Comparison of ENCODE assay signal across 26 cellular contexts in the genomic region with DNA sequence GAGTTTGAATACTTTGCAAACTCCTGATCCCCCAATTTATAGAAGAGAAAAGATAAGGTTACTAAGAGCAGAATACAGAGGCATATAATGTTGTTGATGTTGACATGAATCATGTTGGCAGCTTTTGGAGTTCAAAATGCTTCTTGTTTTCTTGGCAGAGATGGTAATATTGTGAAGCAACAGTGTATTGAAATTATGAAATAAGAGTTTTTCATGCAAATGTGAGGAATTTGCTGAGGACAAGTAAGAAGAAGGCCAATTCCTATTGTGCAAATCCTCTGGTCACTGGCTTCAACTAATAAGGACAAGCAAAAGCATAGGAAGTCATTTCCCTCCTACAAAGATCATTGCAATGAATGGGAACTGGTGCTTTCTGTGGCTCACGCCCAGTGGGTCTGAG.
DNase-seq lines count a peak whose midpoint lies in the region; ATAC-seq and TF ChIP-seq lines count a peak whose summit lies in the region.
"Had no signal": no experiment of that assay in that cellular context is flagged by ENCODE, and none has a peak within 500 bp of the region (broad histone marks: within the 10 kb centered on the region; RNA-seq: fewer than 3 reads in every experiment).

No MANE protein-coding gene starts in this region.

- no peaks in the 10 kb centered on the region for H3K36me3 ChIP-seq in left lung
- H3K36me3 ChIP-seq: HAP-1, upper lobe of right lung had no signal

- H3K27ac ChIP-seq in left lung (no peak overlapping the region), coronary artery (peak overlapping the region in 1 of 2 donors; percentile 41)
- H3K27ac ChIP-seq: epithelial cell of prostate, hepatocyte, upper lobe of right lung had no signal

- TF ChIP-seq CTCF in AG09319 (IDR thresholded peaks at IDR 0.05; ENCODE audit: low read depth, low read length), result no peak
- no peak for TF ChIP-seq CTCF in left lung (IDR thresholded peaks at IDR 0.05)
- no peak for TF ChIP-seq CTCF in coronary artery (IDR thresholded peaks at IDR 0.05)

- H3K27me3 ChIP-seq in left lung, result no peaks in the 10 kb centered on the region
- H3K27me3 ChIP-seq: hepatocyte, upper lobe of right lung had no signal

- H3K4me1 ChIP-seq in left lung, result no peaks in the 10 kb centered on the region
- H3K4me1 ChIP-seq: upper lobe of right lung had no signal

- peak; percentile 36 for ATAC-seq in left lung
- no peak for ATAC-seq in GM18909 (IDR thresholded peaks at IDR 0.05; ENCODE audit: poor library complexity, unreplicated experiment)
- ATAC-seq: activated CD8-positive, alpha-beta T cell treated with anti-CD3 and anti-CD28 coated beads, Interleukin-2, amount 10 ng/mL, durations not matched to agents 7 days and 5 days; left colon; upper lobe of right lung had no signal

- DNase-seq in AG09319 (ENCODE audit: extremely low read depth, low read depth) (peak; percentile 0), MV-4-11 (lab: John Stamatoyannopoulos, UW) (peak; percentile 1), fibroblast of gingiva (ENCODE audit: low read depth) (peak; percentile 84), left lung (no peak), HuH-7.5 (ENCODE audit: low spot score) (no peak), coronary artery (ENCODE audit: low spot score) (no peak), dedifferentiated amniotic fluid mesenchymal stem cell (ENCODE audit: extremely low spot score) (no peak)
- DNase-seq: activated CD4-positive, alpha-beta T cell treated with anti-CD3 and anti-CD28 coated beads for 1 hour; activated CD8-positive, alpha-beta T cell treated with anti-CD3 and anti-CD28 coated beads, Interleukin-2, amount 10 ng/mL, durations not matched to agents 7 days and 5 days; activated effector memory CD4-positive, alpha-beta T cell treated with Interleukin-2 at 50 U/mL for 16 hours; DMS153; foreskin melanocyte; left colon; naive B cell; NCI-H1417 treated with DMSO at 0.1 percent for 48 hours; NCI-H2107; RPMI8226; SK-N-SH; stimulated activated CD4-positive, alpha-beta T cell treated with anti-CD3 and anti-CD28 coated beads, Interleukin-2, amount 100 ng/mL, for 48 hours; substantia nigra; T-helper 2 cell; upper lobe of right lung had no signal

- H3K4me3 ChIP-seq in left lung (no peak overlapping the region), coronary artery (no peak overlapping the region)
- H3K4me3 ChIP-seq: HAP-1, hepatocyte, upper lobe of right lung had no signal

- H3K9me3 ChIP-seq in left lung, result no peaks in the 10 kb centered on the region
- H3K9me3 ChIP-seq: HAP-1, SK-N-SH, upper lobe of right lung had no signal

- intact Hi-C loops in left lung (cut with DNase I), result no loop called here

Comparison
In these comparisons a context has a peak if more than half of its experiments do, and no peak if none do; other contexts are left out.
1. DNase-seq: peak in AG09319 (single experiment), MV-4-11 (single experiment) and fibroblast of gingiva (single experiment); none in left lung (0 of 2), HuH-7.5 (single experiment), coronary artery (single experiment) and dedifferentiated amniotic fluid mesenchymal stem cell (single experiment).